Comparison of ENCODE assay signal across 1 cellular context in the genomic region with DNA sequence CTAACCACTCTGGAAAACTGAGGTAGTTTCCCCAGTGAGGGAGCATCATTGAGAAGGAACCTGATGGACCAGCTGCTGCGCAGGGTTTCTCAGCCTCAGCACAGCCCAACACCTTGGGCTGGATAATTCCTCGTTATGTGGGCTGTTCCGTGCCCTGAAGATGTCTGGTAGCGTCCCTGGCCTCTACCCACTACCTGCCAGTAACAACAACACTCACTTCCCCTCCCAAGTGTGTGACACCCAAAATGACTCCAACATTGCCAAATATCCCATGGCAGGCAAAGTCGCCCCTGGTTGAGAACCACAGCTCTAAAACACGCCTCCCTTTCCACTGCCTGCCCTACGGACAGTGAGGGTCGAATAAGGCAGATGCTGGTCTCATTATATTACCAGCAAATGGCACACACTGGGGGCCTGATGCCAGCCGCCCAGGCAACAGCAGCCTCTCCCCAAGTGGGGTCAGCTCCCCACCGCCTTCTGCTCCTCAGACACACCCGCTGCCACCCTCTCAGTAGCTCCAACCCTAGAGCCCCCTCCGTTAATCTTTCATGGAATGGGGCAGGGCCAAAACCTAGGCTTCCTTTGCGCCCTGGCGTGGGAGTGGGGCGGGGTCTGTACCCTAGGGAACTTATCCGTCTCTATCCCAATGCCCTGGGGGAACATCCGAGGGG.
TF ChIP-seq lines count a peak whose summit lies in the region.

No MANE protein-coding gene starts in this region.

TF ChIP-seq in HepG2, 621 proteins besides CTCF, POLR2A, EP300 and RAD21 (continues in another document):
- TF ChIP-seq, protein P1, sequence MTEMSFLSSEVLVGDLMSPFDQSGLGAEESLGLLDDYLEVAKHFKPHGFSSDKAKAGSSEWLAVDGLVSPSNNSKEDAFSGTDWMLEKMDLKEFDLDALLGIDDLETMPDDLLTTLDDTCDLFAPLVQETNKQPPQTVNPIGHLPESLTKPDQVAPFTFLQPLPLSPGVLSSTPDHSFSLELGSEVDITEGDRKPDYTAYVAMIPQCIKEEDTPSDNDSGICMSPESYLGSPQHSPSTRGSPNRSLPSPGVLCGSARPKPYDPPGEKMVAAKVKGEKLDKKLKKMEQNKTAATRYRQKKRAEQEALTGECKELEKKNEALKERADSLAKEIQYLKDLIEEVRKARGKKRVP (CRISPR knock-in tag; IDR thresholded peaks at IDR 0.05), result no peak
- TF ChIP-seq CCAR2 (optimal IDR thresholded peaks at IDR 0.05; ENCODE audit: low read depth, low read length), result no peak
- no peak for TF ChIP-seq ETV6 (CRISPR knock-in tag; conservative IDR thresholded peaks at IDR 0.05)
- TF ChIP-seq ZNF749 (CRISPR knock-in tag; IDR thresholded peaks at IDR 0.05; ENCODE audit: borderline replicate concordance), result no peak
- 0 out of 2 replicates have a peak, but pooled peaks have one; percentile 12 for TF ChIP-seq ZFP82 (CRISPR knock-in tag; IDR thresholded peaks at IDR 0.05; ENCODE audit: borderline replicate concordance)
- TF ChIP-seq KLF11 (CRISPR knock-in tag; IDR thresholded peaks at IDR 0.05), result 0 out of 2 replicates have a peak, but pooled peaks have one; percentile 64
- TF ChIP-seq, protein P2, sequence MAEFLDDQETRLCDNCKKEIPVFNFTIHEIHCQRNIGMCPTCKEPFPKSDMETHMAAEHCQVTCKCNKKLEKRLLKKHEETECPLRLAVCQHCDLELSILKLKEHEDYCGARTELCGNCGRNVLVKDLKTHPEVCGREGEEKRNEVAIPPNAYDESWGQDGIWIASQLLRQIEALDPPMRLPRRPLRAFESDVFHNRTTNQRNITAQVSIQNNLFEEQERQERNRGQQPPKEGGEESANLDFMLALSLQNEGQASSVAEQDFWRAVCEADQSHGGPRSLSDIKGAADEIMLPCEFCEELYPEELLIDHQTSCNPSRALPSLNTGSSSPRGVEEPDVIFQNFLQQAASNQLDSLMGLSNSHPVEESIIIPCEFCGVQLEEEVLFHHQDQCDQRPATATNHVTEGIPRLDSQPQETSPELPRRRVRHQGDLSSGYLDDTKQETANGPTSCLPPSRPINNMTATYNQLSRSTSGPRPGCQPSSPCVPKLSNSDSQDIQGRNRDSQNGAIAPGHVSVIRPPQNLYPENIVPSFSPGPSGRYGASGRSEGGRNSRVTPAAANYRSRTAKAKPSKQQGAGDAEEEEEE (CRISPR knock-in tag; IDR thresholded peaks at IDR 0.05; ENCODE audit: borderline replicate concordance), result no peak
- no peak for TF ChIP-seq ARNT (IDR thresholded peaks at IDR 0.05)
- TF ChIP-seq ZNF615 (CRISPR knock-in tag; IDR thresholded peaks at IDR 0.05; ENCODE audit: borderline replicate concordance), result no peak
- 0 out of 2 replicates have a peak, but pooled peaks have one; percentile 19 for TF ChIP-seq ZMYM4 (CRISPR knock-in tag; IDR thresholded peaks at IDR 0.05)
- TF ChIP-seq, protein P3, sequence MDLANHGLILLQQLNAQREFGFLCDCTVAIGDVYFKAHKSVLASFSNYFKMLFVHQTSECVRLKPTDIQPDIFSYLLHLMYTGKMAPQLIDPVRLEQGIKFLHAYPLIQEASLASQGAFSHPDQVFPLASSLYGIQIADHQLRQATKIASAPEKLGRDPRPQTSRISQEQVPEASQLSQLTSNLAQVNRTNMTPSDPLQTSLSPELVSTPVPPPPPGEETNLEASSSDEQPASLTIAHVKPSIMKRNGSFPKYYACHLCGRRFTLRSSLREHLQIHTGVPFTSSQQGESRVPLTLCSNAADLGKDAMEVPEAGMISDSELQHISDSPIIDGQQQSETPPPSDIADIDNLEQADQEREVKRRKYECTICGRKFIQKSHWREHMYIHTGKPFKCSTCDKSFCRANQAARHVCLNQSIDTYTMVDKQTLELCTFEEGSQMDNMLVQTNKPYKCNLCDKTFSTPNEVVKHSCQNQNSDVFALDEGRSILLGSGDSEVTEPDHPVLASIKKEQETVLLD (CRISPR knock-in tag; IDR thresholded peaks at IDR 0.05; ENCODE audit: low read depth), result no peak
- TF ChIP-seq NCOA2 (CRISPR knock-in tag; IDR thresholded peaks at IDR 0.05), result peak; percentile 11; the same call in 1 of the 2 replicates
- no peak for TF ChIP-seq ZNF557 (CRISPR knock-in tag; IDR thresholded peaks at IDR 0.05)
- 0 out of 2 replicates have a peak, but pooled peaks have one; percentile 18 for TF ChIP-seq ZFP90 (CRISPR knock-in tag; IDR thresholded peaks at IDR 0.05; ENCODE audit: borderline replicate concordance)
- TF ChIP-seq, protein P4, sequence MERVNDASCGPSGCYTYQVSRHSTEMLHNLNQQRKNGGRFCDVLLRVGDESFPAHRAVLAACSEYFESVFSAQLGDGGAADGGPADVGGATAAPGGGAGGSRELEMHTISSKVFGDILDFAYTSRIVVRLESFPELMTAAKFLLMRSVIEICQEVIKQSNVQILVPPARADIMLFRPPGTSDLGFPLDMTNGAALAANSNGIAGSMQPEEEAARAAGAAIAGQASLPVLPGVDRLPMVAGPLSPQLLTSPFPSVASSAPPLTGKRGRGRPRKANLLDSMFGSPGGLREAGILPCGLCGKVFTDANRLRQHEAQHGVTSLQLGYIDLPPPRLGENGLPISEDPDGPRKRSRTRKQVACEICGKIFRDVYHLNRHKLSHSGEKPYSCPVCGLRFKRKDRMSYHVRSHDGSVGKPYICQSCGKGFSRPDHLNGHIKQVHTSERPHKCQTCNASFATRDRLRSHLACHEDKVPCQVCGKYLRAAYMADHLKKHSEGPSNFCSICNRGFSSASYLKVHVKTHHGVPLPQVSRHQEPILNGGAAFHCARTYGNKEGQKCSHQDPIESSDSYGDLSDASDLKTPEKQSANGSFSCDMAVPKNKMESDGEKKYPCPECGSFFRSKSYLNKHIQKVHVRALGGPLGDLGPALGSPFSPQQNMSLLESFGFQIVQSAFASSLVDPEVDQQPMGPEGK (CRISPR knock-in tag; IDR thresholded peaks at IDR 0.05), result peak; percentile 34; the same call in 1 of the 2 replicates
- TF ChIP-seq, protein P5, sequence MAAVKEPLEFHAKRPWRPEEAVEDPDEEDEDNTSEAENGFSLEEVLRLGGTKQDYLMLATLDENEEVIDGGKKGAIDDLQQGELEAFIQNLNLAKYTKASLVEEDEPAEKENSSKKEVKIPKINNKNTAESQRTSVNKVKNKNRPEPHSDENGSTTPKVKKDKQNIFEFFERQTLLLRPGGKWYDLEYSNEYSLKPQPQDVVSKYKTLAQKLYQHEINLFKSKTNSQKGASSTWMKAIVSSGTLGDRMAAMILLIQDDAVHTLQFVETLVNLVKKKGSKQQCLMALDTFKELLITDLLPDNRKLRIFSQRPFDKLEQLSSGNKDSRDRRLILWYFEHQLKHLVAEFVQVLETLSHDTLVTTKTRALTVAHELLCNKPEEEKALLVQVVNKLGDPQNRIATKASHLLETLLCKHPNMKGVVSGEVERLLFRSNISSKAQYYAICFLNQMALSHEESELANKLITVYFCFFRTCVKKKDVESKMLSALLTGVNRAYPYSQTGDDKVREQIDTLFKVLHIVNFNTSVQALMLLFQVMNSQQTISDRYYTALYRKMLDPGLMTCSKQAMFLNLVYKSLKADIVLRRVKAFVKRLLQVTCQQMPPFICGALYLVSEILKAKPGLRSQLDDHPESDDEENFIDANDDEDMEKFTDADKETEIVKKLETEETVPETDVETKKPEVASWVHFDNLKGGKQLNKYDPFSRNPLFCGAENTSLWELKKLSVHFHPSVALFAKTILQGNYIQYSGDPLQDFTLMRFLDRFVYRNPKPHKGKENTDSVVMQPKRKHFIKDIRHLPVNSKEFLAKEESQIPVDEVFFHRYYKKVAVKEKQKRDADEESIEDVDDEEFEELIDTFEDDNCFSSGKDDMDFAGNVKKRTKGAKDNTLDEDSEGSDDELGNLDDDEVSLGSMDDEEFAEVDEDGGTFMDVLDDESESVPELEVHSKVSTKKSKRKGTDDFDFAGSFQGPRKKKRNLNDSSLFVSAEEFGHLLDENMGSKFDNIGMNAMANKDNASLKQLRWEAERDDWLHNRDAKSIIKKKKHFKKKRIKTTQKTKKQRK (IDR thresholded peaks at IDR 0.05; ENCODE audit: low read length), result no peak
- TF ChIP-seq ZBTB42 (CRISPR knock-in tag; IDR thresholded peaks at IDR 0.05), result no peak
- no peak for TF ChIP-seq SMYD3 (CRISPR knock-in tag; IDR thresholded peaks at IDR 0.05)
- no peak for TF ChIP-seq LCORL (IDR thresholded peaks at IDR 0.05)
- peak; percentile 59; the same call in 1 of the 2 replicates for TF ChIP-seq LCORL (CRISPR knock-in tag; IDR thresholded peaks at IDR 0.05)
- no peak for TF ChIP-seq HMG20B (CRISPR knock-in tag; conservative IDR thresholded peaks at IDR 0.05)
- TF ChIP-seq, protein P6, sequence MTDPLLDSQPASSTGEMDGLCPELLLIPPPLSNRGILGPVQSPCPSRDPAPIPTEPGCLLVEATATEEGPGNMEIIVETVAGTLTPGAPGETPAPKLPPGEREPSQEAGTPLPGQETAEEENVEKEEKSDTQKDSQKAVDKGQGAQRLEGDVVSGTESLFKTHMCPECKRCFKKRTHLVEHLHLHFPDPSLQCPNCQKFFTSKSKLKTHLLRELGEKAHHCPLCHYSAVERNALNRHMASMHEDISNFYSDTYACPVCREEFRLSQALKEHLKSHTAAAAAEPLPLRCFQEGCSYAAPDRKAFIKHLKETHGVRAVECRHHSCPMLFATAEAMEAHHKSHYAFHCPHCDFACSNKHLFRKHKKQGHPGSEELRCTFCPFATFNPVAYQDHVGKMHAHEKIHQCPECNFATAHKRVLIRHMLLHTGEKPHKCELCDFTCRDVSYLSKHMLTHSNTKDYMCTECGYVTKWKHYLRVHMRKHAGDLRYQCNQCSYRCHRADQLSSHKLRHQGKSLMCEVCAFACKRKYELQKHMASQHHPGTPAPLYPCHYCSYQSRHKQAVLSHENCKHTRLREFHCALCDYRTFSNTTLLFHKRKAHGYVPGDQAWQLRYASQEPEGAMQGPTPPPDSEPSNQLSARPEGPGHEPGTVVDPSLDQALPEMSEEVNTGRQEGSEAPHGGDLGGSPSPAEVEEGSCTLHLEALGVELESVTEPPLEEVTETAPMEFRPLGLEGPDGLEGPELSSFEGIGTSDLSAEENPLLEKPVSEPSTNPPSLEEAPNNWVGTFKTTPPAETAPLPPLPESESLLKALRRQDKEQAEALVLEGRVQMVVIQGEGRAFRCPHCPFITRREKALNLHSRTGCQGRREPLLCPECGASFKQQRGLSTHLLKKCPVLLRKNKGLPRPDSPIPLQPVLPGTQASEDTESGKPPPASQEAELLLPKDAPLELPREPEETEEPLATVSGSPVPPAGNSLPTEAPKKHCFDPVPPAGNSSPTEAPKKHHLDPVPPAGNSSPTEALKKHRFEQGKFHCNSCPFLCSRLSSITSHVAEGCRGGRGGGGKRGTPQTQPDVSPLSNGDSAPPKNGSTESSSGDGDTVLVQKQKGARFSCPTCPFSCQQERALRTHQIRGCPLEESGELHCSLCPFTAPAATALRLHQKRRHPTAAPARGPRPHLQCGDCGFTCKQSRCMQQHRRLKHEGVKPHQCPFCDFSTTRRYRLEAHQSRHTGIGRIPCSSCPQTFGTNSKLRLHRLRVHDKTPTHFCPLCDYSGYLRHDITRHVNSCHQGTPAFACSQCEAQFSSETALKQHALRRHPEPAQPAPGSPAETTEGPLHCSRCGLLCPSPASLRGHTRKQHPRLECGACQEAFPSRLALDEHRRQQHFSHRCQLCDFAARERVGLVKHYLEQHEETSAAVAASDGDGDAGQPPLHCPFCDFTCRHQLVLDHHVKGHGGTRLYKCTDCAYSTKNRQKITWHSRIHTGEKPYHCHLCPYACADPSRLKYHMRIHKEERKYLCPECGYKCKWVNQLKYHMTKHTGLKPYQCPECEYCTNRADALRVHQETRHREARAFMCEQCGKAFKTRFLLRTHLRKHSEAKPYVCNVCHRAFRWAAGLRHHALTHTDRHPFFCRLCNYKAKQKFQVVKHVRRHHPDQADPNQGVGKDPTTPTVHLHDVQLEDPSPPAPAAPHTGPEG (CRISPR knock-in tag; IDR thresholded peaks at IDR 0.05), result no peak
- TF ChIP-seq, protein P7, sequence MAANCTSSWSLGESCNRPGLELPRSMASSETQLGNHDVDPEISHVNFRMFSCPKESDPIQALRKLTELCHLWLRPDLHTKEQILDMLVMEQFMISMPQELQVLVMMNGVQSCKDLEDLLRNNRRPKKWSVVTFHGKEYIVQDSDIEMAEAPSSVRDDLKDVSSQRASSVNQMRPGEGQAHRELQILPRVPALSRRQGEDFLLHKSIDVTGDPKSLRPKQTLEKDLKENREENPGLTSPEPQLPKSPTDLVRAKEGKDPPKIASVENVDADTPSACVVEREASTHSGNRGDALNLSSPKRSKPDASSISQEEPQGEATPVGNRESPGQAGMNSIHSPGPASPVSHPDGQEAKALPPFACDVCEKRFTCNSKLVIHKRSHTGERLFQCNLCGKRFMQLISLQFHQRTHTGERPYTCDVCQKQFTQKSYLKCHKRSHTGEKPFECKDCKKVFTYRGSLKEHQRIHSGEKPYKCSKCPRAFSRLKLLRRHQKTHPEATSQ (CRISPR knock-in tag; IDR thresholded peaks at IDR 0.05; ENCODE audit: borderline replicate concordance), result peak; percentile 70; the same call in 1 of the 2 replicates
- TF ChIP-seq JUND (CRISPR knock-in tag; IDR thresholded peaks at IDR 0.05), result no peak
- TF ChIP-seq ZNF326 (CRISPR knock-in tag; IDR thresholded peaks at IDR 0.05; ENCODE audit: borderline replicate concordance), result no peak
- TF ChIP-seq ZNF343 (CRISPR knock-in tag; IDR thresholded peaks at IDR 0.05), result no peak
- no peak for TF ChIP-seq SRF (IDR thresholded peaks at IDR 0.05; ENCODE audit: low read depth, low read length)
- no peak for TF ChIP-seq TBX2 (CRISPR knock-in tag; IDR thresholded peaks at IDR 0.05; ENCODE audit: borderline replicate concordance)
- TF ChIP-seq SCMH1 (CRISPR knock-in tag; IDR thresholded peaks at IDR 0.05; ENCODE audit: borderline replicate concordance), result no peak
- 0 out of 2 replicates have a peak, but pooled peaks have one; percentile 31 for TF ChIP-seq YEATS2 (CRISPR knock-in tag; IDR thresholded peaks at IDR 0.05; ENCODE audit: borderline replicate concordance)
- TF ChIP-seq ZSCAN21 (CRISPR knock-in tag; IDR thresholded peaks at IDR 0.05; ENCODE audit: borderline replicate concordance), result 0 out of 2 replicates have a peak, but pooled peaks have one; percentile 2
- TF ChIP-seq, protein P8, sequence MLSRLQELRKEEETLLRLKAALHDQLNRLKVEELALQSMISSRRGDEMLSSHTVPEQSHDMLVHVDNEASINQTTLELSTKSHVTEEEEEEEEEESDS (CRISPR knock-in tag; IDR thresholded peaks at IDR 0.05; ENCODE audit: borderline replicate concordance), result 0 out of 2 replicates have a peak, but pooled peaks have one; percentile 36
- TF ChIP-seq ZNF431 (CRISPR knock-in tag; IDR thresholded peaks at IDR 0.05; ENCODE audit: borderline replicate concordance, low read depth), result 0 out of 2 replicates have a peak, but pooled peaks have one; percentile 38
- TF ChIP-seq TCF7 (IDR thresholded peaks at IDR 0.05; ENCODE audit: low read depth), result 0 out of 2 replicates have a peak, but pooled peaks have one; percentile 2
- no peak for TF ChIP-seq SMAD9 (CRISPR knock-in tag; IDR thresholded peaks at IDR 0.05)
- TF ChIP-seq ZNF556 (CRISPR knock-in tag; IDR thresholded peaks at IDR 0.05; ENCODE audit: borderline replicate concordance), result no peak
- TF ChIP-seq, protein P9, sequence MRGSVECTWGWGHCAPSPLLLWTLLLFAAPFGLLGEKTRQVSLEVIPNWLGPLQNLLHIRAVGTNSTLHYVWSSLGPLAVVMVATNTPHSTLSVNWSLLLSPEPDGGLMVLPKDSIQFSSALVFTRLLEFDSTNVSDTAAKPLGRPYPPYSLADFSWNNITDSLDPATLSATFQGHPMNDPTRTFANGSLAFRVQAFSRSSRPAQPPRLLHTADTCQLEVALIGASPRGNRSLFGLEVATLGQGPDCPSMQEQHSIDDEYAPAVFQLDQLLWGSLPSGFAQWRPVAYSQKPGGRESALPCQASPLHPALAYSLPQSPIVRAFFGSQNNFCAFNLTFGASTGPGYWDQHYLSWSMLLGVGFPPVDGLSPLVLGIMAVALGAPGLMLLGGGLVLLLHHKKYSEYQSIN (CRISPR knock-in tag; IDR thresholded peaks at IDR 0.05; ENCODE audit: borderline replicate concordance), result 0 out of 2 replicates have a peak, but pooled peaks have one; percentile 2
- TF ChIP-seq ETV5 (CRISPR knock-in tag; IDR thresholded peaks at IDR 0.05; ENCODE audit: borderline replicate concordance), result 0 out of 2 replicates have a peak, but pooled peaks have one; percentile 9
- TF ChIP-seq FOXJ3 (CRISPR knock-in tag; IDR thresholded peaks at IDR 0.05; ENCODE audit: borderline replicate concordance), result no peak
- no peak for TF ChIP-seq JUNB (CRISPR knock-in tag; IDR thresholded peaks at IDR 0.05; ENCODE audit: borderline replicate concordance)
